Comparison of ENCODE assay signal across 31 cellular contexts in the genomic region with DNA sequence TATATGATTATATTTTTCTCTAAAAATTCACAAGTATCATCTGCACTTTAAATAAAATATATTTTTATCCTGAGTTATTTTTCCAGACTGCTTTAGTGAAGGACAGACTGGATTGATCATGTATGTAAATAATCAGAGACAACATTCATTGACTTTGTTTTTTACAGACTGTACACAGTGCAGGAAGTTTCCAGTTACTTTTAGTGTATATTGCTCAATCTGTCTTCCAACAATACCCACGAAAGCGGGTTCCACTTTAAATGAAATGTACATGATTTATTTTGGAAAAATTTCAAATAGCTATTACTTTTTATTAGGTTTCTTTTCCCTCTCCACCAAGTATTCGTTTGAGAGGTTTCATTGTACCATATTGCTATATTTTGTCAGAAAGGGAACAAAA.
"Had no signal": no experiment of that assay in that cellular context is flagged by ENCODE, and none has a peak within 500 bp of the region (broad histone marks: within the 10 kb centered on the region; RNA-seq: fewer than 3 reads in every experiment).

No MANE protein-coding gene starts in this region.

- H3K27me3 Mint-ChIP-seq: activated CD4-positive, alpha-beta memory T cell treated with anti-CD3 and anti-CD28 coated beads, Interleukin-2, amount 10 ng/mL, durations not matched to agents 7 days and 5 days; activated CD4-positive, alpha-beta T cell treated with anti-CD3 and anti-CD28 coated beads for 36 hours; activated CD4-positive, alpha-beta T cell treated with anti-CD3 and anti-CD28 coated beads, Interleukin-2, amount 10 ng/mL, durations not matched to agents 7 days and 5 days; activated naive CD8-positive, alpha-beta T cell; activated T-cell treated with anti-CD3 and anti-CD28 coated beads, Interleukin-2, amount 50 U/mL, for 24 hours; effector memory CD8-positive, alpha-beta T cell had no signal

- FAIRE-seq: astrocyte, colon had no signal

- H3K27ac Mint-ChIP-seq: activated CD4-positive, alpha-beta memory T cell treated with anti-CD3 and anti-CD28 coated beads, Interleukin-2, amount 10 ng/mL, durations not matched to agents 7 days and 5 days; activated CD4-positive, alpha-beta T cell treated with anti-CD3 and anti-CD28 coated beads for 36 hours; activated CD4-positive, alpha-beta T cell treated with anti-CD3 and anti-CD28 coated beads, Interleukin-2, amount 10 ng/mL, durations not matched to agents 7 days and 5 days; activated naive CD8-positive, alpha-beta T cell; activated T-cell treated with anti-CD3 and anti-CD28 coated beads, Interleukin-2, amount 50 U/mL, for 24 hours; activated T-cell treated with anti-CD3 and anti-CD28 coated beads, Interleukin-2, amount 50 U/mL, for 72 hours; effector memory CD8-positive, alpha-beta T cell had no signal

- H3K9me3 ChIP-seq: esophagus muscularis mucosa had no signal

- H3K4me1 ChIP-seq: esophagus muscularis mucosa, foreskin keratinocyte, gastrocnemius medialis, heart left ventricle had no signal

- H3K27me3 ChIP-seq: brain microvascular endothelial cell, esophagus muscularis mucosa, foreskin keratinocyte, gastrocnemius medialis, heart left ventricle had no signal

- H3K4me1 Mint-ChIP-seq: activated CD4-positive, alpha-beta memory T cell treated with anti-CD3 and anti-CD28 coated beads, Interleukin-2, amount 10 ng/mL, durations not matched to agents 7 days and 5 days; activated CD4-positive, alpha-beta T cell treated with anti-CD3 and anti-CD28 coated beads for 36 hours; activated CD4-positive, alpha-beta T cell treated with anti-CD3 and anti-CD28 coated beads, Interleukin-2, amount 10 ng/mL, durations not matched to agents 7 days and 5 days had no signal

- ATAC-seq: activated CD4-positive, alpha-beta T cell treated with anti-CD3 and anti-CD28 coated beads for 36 hours; activated T-cell treated with anti-CD3 and anti-CD28 coated beads, Interleukin-2, amount 50 U/mL, for 72 hours; effector memory CD8-positive, alpha-beta T cell; foreskin keratinocyte; gastrocnemius medialis; heart left ventricle had no signal

- H3K27ac ChIP-seq: brain microvascular endothelial cell, esophagus muscularis mucosa, foreskin keratinocyte, gastrocnemius medialis, heart left ventricle had no signal

- H3K4me3 Mint-ChIP-seq: activated CD4-positive, alpha-beta memory T cell treated with anti-CD3 and anti-CD28 coated beads, Interleukin-2, amount 10 ng/mL, durations not matched to agents 7 days and 5 days; activated CD4-positive, alpha-beta T cell treated with anti-CD3 and anti-CD28 coated beads for 36 hours; activated CD4-positive, alpha-beta T cell treated with anti-CD3 and anti-CD28 coated beads, Interleukin-2, amount 10 ng/mL, durations not matched to agents 7 days and 5 days; activated naive CD8-positive, alpha-beta T cell; activated T-cell treated with anti-CD3 and anti-CD28 coated beads, Interleukin-2, amount 50 U/mL, for 24 hours; activated T-cell treated with anti-CD3 and anti-CD28 coated beads, Interleukin-2, amount 50 U/mL, for 72 hours; effector memory CD8-positive, alpha-beta T cell had no signal

- H3K4me3 ChIP-seq: esophagus muscularis mucosa, gastrocnemius medialis, heart left ventricle had no signal

- H3K9me3 Mint-ChIP-seq: activated CD4-positive, alpha-beta T cell treated with anti-CD3 and anti-CD28 coated beads, Interleukin-2, amount 10 ng/mL, durations not matched to agents 7 days and 5 days had no signal

- H3K36me3 ChIP-seq: brain microvascular endothelial cell, esophagus muscularis mucosa, gastrocnemius medialis, heart left ventricle had no signal

- H3K36me3 Mint-ChIP-seq: activated naive CD8-positive, alpha-beta T cell had no signal

- DNase-seq: activated CD4-positive, alpha-beta memory T cell treated with anti-CD3 and anti-CD28 coated beads, Interleukin-2, amount 10 ng/mL, durations not matched to agents 7 days and 5 days; activated CD4-positive, alpha-beta T cell treated with anti-CD3 and anti-CD28 coated beads for 36 hours; activated CD4-positive, alpha-beta T cell treated with anti-CD3 and anti-CD28 coated beads, Interleukin-2, amount 10 ng/mL, durations not matched to agents 7 days and 5 days; activated CD4-positive, alpha-beta T cell treated with anti-CD3 and anti-CD28 coated beads, Interleukin-2, amount 50 U/mL, for 4 hours; activated CD4-positive, CD25-positive, alpha-beta regulatory T cell; activated CD4-positive, CD25-positive, alpha-beta regulatory T cell treated with anti-CD3 and anti-CD28 coated beads, Interleukin-2, amount 50 U/mL, for 72 hours; activated CD8-positive, alpha-beta memory T cell treated with anti-CD3 and anti-CD28 coated beads, Interleukin-2, amount 50 U/mL, for 48 hours; activated gamma-delta T cell; activated naive CD4-positive, alpha-beta T cell; activated naive CD4-positive, alpha-beta T cell treated with anti-CD3 and anti-CD28 coated beads, Interleukin-2, amount 50 U/mL, for 16 hours; activated T-cell treated with anti-CD3 and anti-CD28 coated beads for 4 hours; activated T-cell treated with anti-CD3 and anti-CD28 coated beads, Interleukin-2, amount 50 U/mL, for 24 hours; activated T-cell treated with anti-CD3 and anti-CD28 coated beads, Interleukin-2, amount 50 U/mL, for 72 hours; amniotic stem cell; anterior cingulate cortex; brain microvascular endothelial cell; caudate nucleus; cortex of kidney; dermis blood vessel endothelial cell; effector CD4-positive, alpha-beta T cell; effector memory CD8-positive, alpha-beta T cell; erythroblast; foreskin keratinocyte; gastrocnemius medialis; glutamatergic neuron; heart left ventricle; T-helper 2 cell had no signal
